Comparison of ENCODE assay signal across 19 cellular contexts in genomic region chr9:111803924-111804323, GRCh38. TPM values are rescaled to one million over a fixed set of nuclear protein-coding genes. Genes with fewer than 3 reads are reported as not detected.
DNase-seq lines count a peak whose midpoint lies in the region; ATAC-seq and TF ChIP-seq lines count a peak whose summit lies in the region.
"Had no signal": no experiment of that assay in that cellular context is flagged by ENCODE, and none has a peak within 500 bp of the region (broad histone marks: within the 10 kb centered on the region; RNA-seq: fewer than 3 reads in every experiment).

No MANE protein-coding gene starts in this region.

- H3K9me3 Mint-ChIP-seq in activated CD4-positive, alpha-beta T cell treated with anti-CD3 and anti-CD28 coated beads, Interleukin-2, amount 10 ng/mL, durations not matched to agents 24 days and 14 days, result no peaks in the 10 kb centered on the region
- H3K9me3 Mint-ChIP-seq in activated CD4-positive, alpha-beta T cell treated with anti-CD3 and anti-CD28 coated beads, Interleukin-2, amount 10 ng/mL, durations not matched to agents 7 days and 5 days, result no peaks in the 10 kb centered on the region
- no peaks in the 10 kb centered on the region for H3K9me3 Mint-ChIP-seq in activated naive CD8-positive, alpha-beta T cell treated with anti-CD3 and anti-CD28 coated beads, Interleukin-2, amount 10 ng/mL, durations not matched to agents 7 days and 5 days
- H3K9me3 Mint-ChIP-seq: dendritic cell treated with granulocyte-macrophage colony-stimulating factor and Interleukin-4, amounts not matched to agents 40 ng/mL and 50 ng/mL, for 4 days; H9; type B pancreatic cell had no signal

- no peaks in the 10 kb centered on the region for H3K36me3 Mint-ChIP-seq in activated CD4-positive, alpha-beta T cell treated with anti-CD3 and anti-CD28 coated beads, Interleukin-2, amount 10 ng/mL, durations not matched to agents 24 days and 14 days (ENCODE audit: low read depth)
- no peaks in the 10 kb centered on the region for H3K36me3 Mint-ChIP-seq in activated CD4-positive, alpha-beta T cell treated with anti-CD3 and anti-CD28 coated beads, Interleukin-2, amount 10 ng/mL, durations not matched to agents 7 days and 5 days (ENCODE audit: low read depth)
- H3K36me3 Mint-ChIP-seq in activated naive CD8-positive, alpha-beta T cell treated with anti-CD3 and anti-CD28 coated beads, Interleukin-2, amount 10 ng/mL, durations not matched to agents 7 days and 5 days, result peaks cover 4% of the 10 kb centered on the region
- H3K36me3 Mint-ChIP-seq: type B pancreatic cell had no signal

- CTCF ChIA-PET in activated CD4-positive, alpha-beta T cell treated with anti-CD3 and anti-CD28 coated beads, Interleukin-2, amount 10 ng/mL, durations not matched to agents 7 days and 5 days (lab: Charles Lee), result interaction anchor here (1.3 kb wide), 1 partner anchor 19 kb away, joined by 3 read pairs; no protein-coding TSS in a partner anchor

- peak overlapping the region; percentile 9 for H3K4me3 Mint-ChIP-seq in activated CD4-positive, alpha-beta T cell treated with anti-CD3 and anti-CD28 coated beads, Interleukin-2, amount 10 ng/mL, durations not matched to agents 24 days and 14 days
- H3K4me3 Mint-ChIP-seq in activated CD4-positive, alpha-beta T cell treated with anti-CD3 and anti-CD28 coated beads, Interleukin-2, amount 10 ng/mL, durations not matched to agents 7 days and 5 days, result no peak overlapping the region
- no peak overlapping the region for H3K4me3 Mint-ChIP-seq in activated naive CD8-positive, alpha-beta T cell treated with anti-CD3 and anti-CD28 coated beads, Interleukin-2, amount 10 ng/mL, durations not matched to agents 7 days and 5 days
- H3K4me3 Mint-ChIP-seq: dendritic cell treated with granulocyte-macrophage colony-stimulating factor and Interleukin-4, amounts not matched to agents 40 ng/mL and 50 ng/mL, for 4 days; H9; type B pancreatic cell had no signal

- TF ChIP-seq CTCF in GM06990 (IDR thresholded peaks at IDR 0.05; ENCODE audit: insufficient read depth, low read length, poor library complexity, severe bottlenecking), result no peak

- H3K4me3 ChIP-seq in GM06990 (replicated peaks; ENCODE audit: low read depth, low read length), result no peak overlapping the region
- H3K4me3 ChIP-seq: ascending aorta, smooth muscle cell had no signal

- H3K27ac Mint-ChIP-seq in activated CD4-positive, alpha-beta T cell treated with anti-CD3 and anti-CD28 coated beads, Interleukin-2, amount 10 ng/mL, durations not matched to agents 24 days and 14 days, result peak overlapping the region; percentile 61
- H3K27ac Mint-ChIP-seq in activated CD4-positive, alpha-beta T cell treated with anti-CD3 and anti-CD28 coated beads, Interleukin-2, amount 10 ng/mL, durations not matched to agents 7 days and 5 days, result no peak overlapping the region
- no peak overlapping the region for H3K27ac Mint-ChIP-seq in activated naive CD8-positive, alpha-beta T cell treated with anti-CD3 and anti-CD28 coated beads, Interleukin-2, amount 10 ng/mL, durations not matched to agents 7 days and 5 days
- H3K27ac Mint-ChIP-seq: dendritic cell treated with granulocyte-macrophage colony-stimulating factor and Interleukin-4, amounts not matched to agents 40 ng/mL and 50 ng/mL, for 4 days; H9; type B pancreatic cell had no signal

- no peaks in the 10 kb centered on the region for H3K36me3 ChIP-seq in GM06990 (ENCODE audit: control insufficient read depth, insufficient read depth, low read length)
- H3K36me3 ChIP-seq: ascending aorta had no signal

- H3K27me3 Mint-ChIP-seq in activated CD4-positive, alpha-beta T cell treated with anti-CD3 and anti-CD28 coated beads, Interleukin-2, amount 10 ng/mL, durations not matched to agents 24 days and 14 days, result no peaks in the 10 kb centered on the region
- no peaks in the 10 kb centered on the region for H3K27me3 Mint-ChIP-seq in activated CD4-positive, alpha-beta T cell treated with anti-CD3 and anti-CD28 coated beads, Interleukin-2, amount 10 ng/mL, durations not matched to agents 7 days and 5 days
- H3K27me3 Mint-ChIP-seq in activated naive CD8-positive, alpha-beta T cell treated with anti-CD3 and anti-CD28 coated beads, Interleukin-2, amount 10 ng/mL, durations not matched to agents 7 days and 5 days, result no peaks in the 10 kb centered on the region
- H3K27me3 Mint-ChIP-seq: dendritic cell treated with granulocyte-macrophage colony-stimulating factor and Interleukin-4, amounts not matched to agents 40 ng/mL and 50 ng/mL, for 4 days; type B pancreatic cell had no signal

- intact Hi-C loops in activated CD4-positive, alpha-beta T cell treated with anti-CD3 and anti-CD28 coated beads, Interleukin-2, amount 10 ng/mL, durations not matched to agents 24 days and 14 days (cut with micrococcal nuclease), result loop anchor here (1.0 kb wide), 1 partner anchor 233 kb away; no protein-coding TSS in a partner anchor
- intact Hi-C loops in head of caudate nucleus (cut with DNase I), result no loop called here

- POLR2A ChIA-PET in activated CD4-positive, alpha-beta T cell treated with anti-CD3 and anti-CD28 coated beads, Interleukin-2, amount 10 ng/mL, durations not matched to agents 7 days and 5 days (lab: Charles Lee), result no interaction called here
- POLR2A ChIA-PET in activated naive CD8-positive, alpha-beta T cell treated with anti-CD3 and anti-CD28 coated beads, Interleukin-2, amount 10 ng/mL, durations not matched to agents 7 days and 5 days (lab: Charles Lee), result no interaction called here

- H3K4me1 Mint-ChIP-seq in activated CD4-positive, alpha-beta T cell treated with anti-CD3 and anti-CD28 coated beads, Interleukin-2, amount 10 ng/mL, durations not matched to agents 24 days and 14 days, result peaks cover 10% of the 10 kb centered on the region
- H3K4me1 Mint-ChIP-seq in activated CD4-positive, alpha-beta T cell treated with anti-CD3 and anti-CD28 coated beads, Interleukin-2, amount 10 ng/mL, durations not matched to agents 7 days and 5 days, result peaks cover 11% of the 10 kb centered on the region
- H3K4me1 Mint-ChIP-seq in activated naive CD8-positive, alpha-beta T cell treated with anti-CD3 and anti-CD28 coated beads, Interleukin-2, amount 10 ng/mL, durations not matched to agents 7 days and 5 days, result peaks cover 14% of the 10 kb centered on the region
- H3K4me1 Mint-ChIP-seq: H9 had no signal

- DNase-seq in activated CD4-positive, alpha-beta T cell treated with anti-CD3 and anti-CD28 coated beads, Interleukin-2, amount 10 ng/mL, durations not matched to agents 24 days and 14 days, result no peak
- DNase-seq in activated CD4-positive, alpha-beta T cell treated with anti-CD3 and anti-CD28 coated beads, Interleukin-2, amount 10 ng/mL, durations not matched to agents 7 days and 5 days, result no peak
- DNase-seq in GM06990 (ENCODE audit: extremely low read depth, insufficient read length) (peak; percentile 25), head of caudate nucleus (no peak)
- DNase-seq in activated naive CD8-positive, alpha-beta T cell treated with anti-CD3 and anti-CD28 coated beads, Interleukin-2, amount 10 ng/mL, durations not matched to agents 7 days and 5 days, result no peak
- DNase-seq: activated effector memory CD4-positive, alpha-beta T cell treated with Interleukin-2 at 50 U/mL for 16 hours; glutamatergic neuron; H9; NCI-H187; NCI-H2227 treated with DMSO at 0.1 percent for 48 hours; SK-N-SH had no signal

- H3K27me3 ChIP-seq in GM06990 (replicated peaks; ENCODE audit: control insufficient read depth, insufficient read depth, low read length), result no peaks in the 10 kb centered on the region
- H3K27me3 ChIP-seq: ascending aorta had no signal

- ATAC-seq in HG02852 (IDR thresholded peaks at IDR 0.05; ENCODE audit: unreplicated experiment), result peak; percentile 45
- peak; percentile 65 for ATAC-seq in activated naive CD8-positive, alpha-beta T cell treated with anti-CD3 and anti-CD28 coated beads, Interleukin-2, amount 10 ng/mL, durations not matched to agents 7 days and 5 days (ENCODE audit: low read depth)
- ATAC-seq in GM18861 (IDR thresholded peaks at IDR 0.05; ENCODE audit: unreplicated experiment), result no peak
- ATAC-seq in GM21576 (IDR thresholded peaks at IDR 0.05; ENCODE audit: unreplicated experiment), result no peak

RNA-seq across cellular contexts. Expression of gene SHOC1, which starts 9.2 kb away (rescaled TPM):
- total RNA-seq in activated CD4-positive, alpha-beta T cell treated with anti-CD3 and anti-CD28 coated beads, Interleukin-2, amount 10 ng/mL, durations not matched to agents 24 days and 14 days, result not detected in 2 replicates
- total RNA-seq in activated CD4-positive, alpha-beta T cell treated with anti-CD3 and anti-CD28 coated beads, Interleukin-2, amount 10 ng/mL, durations not matched to agents 7 days and 5 days, result not detected
- not detected for total RNA-seq in activated naive CD8-positive, alpha-beta T cell treated with anti-CD3 and anti-CD28 coated beads, Interleukin-2, amount 10 ng/mL, durations not matched to agents 7 days and 5 days
- total RNA-seq: ascending aorta, H9, myocyte, smooth muscle cell had no signal

Comparison
In these comparisons a context has a peak if more than half of its experiments do, and no peak if none do; other contexts are left out.
1. ATAC-seq: peak in HG02852 (single experiment) and activated naive CD8-positive, alpha-beta T cell treated with anti-CD3 and anti-CD28 coated beads, Interleukin-2, amount 10 ng/mL, durations not matched to agents 7 days and 5 days (single experiment); none in GM18861 (single experiment) and GM21576 (single experiment).